8 cellular contexts compared by ENCODE assay signal in the genomic region with DNA sequence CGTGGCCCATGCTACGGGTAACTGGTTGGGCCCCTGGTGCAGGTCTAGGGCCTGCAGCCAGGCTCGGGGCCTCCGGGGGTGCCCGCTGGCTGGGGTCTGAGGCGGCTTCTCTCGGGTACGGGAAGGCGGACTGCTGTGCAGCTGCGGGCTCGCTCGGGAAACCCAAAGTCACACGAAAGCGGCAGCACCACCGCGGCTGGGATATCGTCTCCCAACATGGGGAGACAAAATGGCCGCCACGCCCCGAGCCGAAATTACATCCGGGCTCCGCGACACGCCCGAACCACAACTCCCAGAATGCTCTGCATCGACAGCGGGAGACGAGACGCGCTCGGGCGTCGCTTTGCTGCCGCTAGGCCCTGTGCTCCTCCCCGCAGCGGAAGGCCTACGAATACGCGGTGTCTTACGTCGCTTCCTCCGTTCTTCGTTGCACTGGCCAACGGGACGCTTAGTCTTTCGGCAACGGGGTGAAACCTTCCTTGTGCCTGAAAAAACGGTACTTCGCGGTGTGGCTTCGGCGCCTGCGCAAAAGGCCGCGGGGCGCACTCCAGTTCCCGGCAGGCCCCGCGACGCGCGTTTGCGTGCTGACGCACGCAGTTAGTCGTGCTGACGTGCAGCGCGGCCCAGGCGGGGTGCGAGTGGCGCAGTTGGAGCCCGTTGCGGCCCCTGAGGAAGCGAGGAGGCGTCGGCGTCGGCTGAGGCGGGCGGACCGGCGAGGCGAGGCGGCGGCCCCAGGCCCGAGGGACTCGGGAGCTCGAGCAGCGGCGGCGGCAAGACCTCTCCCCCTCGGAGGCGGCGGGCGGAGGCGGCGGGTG. TPM values are rescaled to one million over a fixed set of nuclear protein-coding genes. Genes with fewer than 3 reads are reported as not detected.
A peak's percentile ranks its signal among the peaks of the same experiment; 100 is the strongest.
DNase-seq lines count a peak whose midpoint lies in the region; ATAC-seq and TF ChIP-seq lines count a peak whose summit lies in the region.

A gene (plus strand): TSS at position 604 of the 815 bp plus-strand sequence. CDS start 3,727 bp downstream, outside the sequence.

- H3K79me2 ChIP-seq in smooth muscle cell (ENCODE audit: low read depth) = peaks cover 55% of the 10 kb centered on the region

- POLR2A ChIA-PET in activated B cell treated with CpG ODN at 0.5 μM for 24 hours (lab: Charles Lee) = interaction anchor here (0.5 to 4.6 kb wide), 22 partner anchors 11 to 1719 kb away, joined by 3 to 68 read pairs (median 6); a partner anchor contains a TSS

- no peaks in the 10 kb centered on the region for H3K27me3 ChIP-seq in smooth muscle cell (ENCODE audit: low read depth)

- peak within 1 kb of the TSS; percentile 93 for H2AFZ ChIP-seq in smooth muscle cell (ENCODE audit: low read depth)

- DNase-seq in AG09319 (ENCODE audit: extremely low read depth, low read depth) (peak; percentile 92), NCI-H345 (lab: John Stamatoyannopoulos, UW) (peak; percentile 96), activated B cell treated with CpG ODN at 0.5 μM for 24 hours (peak; percentile 94), cardiac fibroblast (ENCODE audit: low read depth in 2 of 2) (peak; percentile 97 to 98), iPS-NIHi7 (ENCODE audit: extremely low spot score) (peak; percentile 95), smooth muscle cell (lab: John Stamatoyannopoulos, UW; ENCODE audit: unreplicated experiment) (peak; percentile 98)

- H3K4me3 ChIP-seq in cardiac fibroblast (replicated peaks in 1 of 2; ENCODE audit: low read depth in 2 of 2, low read length in 2 of 2) = peak within 1 kb of the TSS; percentile 61 to 92
- peak within 1 kb of the TSS; percentile 84 for H3K4me3 ChIP-seq in smooth muscle cell

- 1% methylated on average over 91 of the region's 99 CpGs for WGBS in smooth muscle cell (ENCODE audit: low lambda C conversion rate)

- H3K27me3 Mint-ChIP-seq in activated B cell treated with CpG ODN at 0.5 μM for 24 hours = no peaks in the 10 kb centered on the region

- H3K4me1 Mint-ChIP-seq in activated B cell treated with CpG ODN at 0.5 μM for 24 hours = peaks cover 52% of the 10 kb centered on the region

- peak within 1 kb of the TSS; percentile 98 for H3K27ac ChIP-seq in smooth muscle cell (ENCODE audit: low read depth)

- H3K9me3 Mint-ChIP-seq in activated B cell treated with CpG ODN at 0.5 μM for 24 hours = no peaks in the 10 kb centered on the region

- intact Hi-C loops in activated B cell treated with CpG ODN at 0.5 μM for 24 hours (cut with micrococcal nuclease) = loop anchor here (1.0 to 10.0 kb wide), 9 partner anchors 25 to 969 kb away; a partner anchor contains a TSS

- peaks cover 30% of the 10 kb centered on the region for H3K4me1 ChIP-seq in smooth muscle cell (ENCODE audit: low read depth)

- peak within 1 kb of the TSS; percentile 100 for H3K9ac ChIP-seq in smooth muscle cell (ENCODE audit: low read depth)

- ATAC-seq in GM19025 (IDR thresholded peaks at IDR 0.05; ENCODE audit: low read depth, unreplicated experiment) = peak; percentile 72
- ATAC-seq in HG03280 (IDR thresholded peaks at IDR 0.05; ENCODE audit: unreplicated experiment) = peak; percentile 80
- peak; percentile 85 for ATAC-seq in activated B cell treated with CpG ODN at 0.5 μM for 24 hours (ENCODE audit: low read depth)

- H3K36me3 ChIP-seq in smooth muscle cell (ENCODE audit: low read depth) = no peaks in the 10 kb centered on the region

- H3K36me3 Mint-ChIP-seq in activated B cell treated with CpG ODN at 0.5 μM for 24 hours (ENCODE audit: low read depth) = peaks cover 38% of the 10 kb centered on the region

- TF ChIP-seq CTCF in AG09319 (IDR thresholded peaks at IDR 0.05; ENCODE audit: low read depth, low read length) (no peak), activated B cell treated with CpG ODN at 0.5 μM for 24 hours (IDR thresholded peaks at IDR 0.05) (no peak), cardiac fibroblast (IDR thresholded peaks at IDR 0.05; ENCODE audit: low read depth, low read length) (no peak), smooth muscle cell (IDR thresholded peaks at IDR 0.05; ENCODE audit: borderline replicate concordance, insufficient read depth, poor library complexity, severe bottlenecking) (no peak)

- peaks cover 19% of the 10 kb centered on the region for H3F3A ChIP-seq in smooth muscle cell (ENCODE audit: low read depth)

- peaks cover 44% of the 10 kb centered on the region for H4K20me1 ChIP-seq in smooth muscle cell (ENCODE audit: low read depth)

- H3K4me2 ChIP-seq in smooth muscle cell = peak within 1 kb of the TSS; percentile 96

- no peaks in the 10 kb centered on the region for H3K9me3 ChIP-seq in smooth muscle cell (replicated peaks; ENCODE audit: low read depth)

- peak within 1 kb of the TSS; percentile 98 for H3K27ac Mint-ChIP-seq in activated B cell treated with CpG ODN at 0.5 μM for 24 hours

- CTCF ChIA-PET in activated B cell treated with CpG ODN at 0.5 μM for 24 hours (lab: Charles Lee) = no interaction called here

- H3K4me3 Mint-ChIP-seq in activated B cell treated with CpG ODN at 0.5 μM for 24 hours = peak within 1 kb of the TSS; percentile 90

RNA-seq across cellular contexts. Expression of the gene that starts here (rescaled TPM):
- 891 and 963 TPM in 2 replicates for total RNA-seq in activated B cell treated with CpG ODN at 0.5 μM for 24 hours
- total RNA-seq in smooth muscle cell = 83.0 and 125 TPM in 2 replicates
- polyA plus RNA-seq in smooth muscle cell = 280 and 434 TPM in 2 replicates

Comparison
In these comparisons a context has a peak if more than half of its experiments do, and no peak if none do; other contexts are left out.
1. Peak in every context shown above with its lines: DNase-seq, ATAC-seq, H3K4me3 ChIP-seq and H3K27ac ChIP-seq.